8 cellular contexts compared by ENCODE assay signal in genomic region chr17:47895856-47896671, GRCh38. TPM values are rescaled to one million over a fixed set of nuclear protein-coding genes. Genes with fewer than 3 reads are reported as not detected.
A peak's percentile ranks its signal among the peaks of the same experiment; 100 is the strongest.
DNase-seq lines count a peak whose midpoint lies in the region; ATAC-seq, FAIRE-seq and TF ChIP-seq lines count a peak whose summit lies in the region.

SP2 (plus strand) TSS chr17:47896236; CDS start chr17:47896287, 51 bp downstream.

- DNase-seq in BE2C (peak; percentile 99), GM19240 (ENCODE audit: insufficient read length, low spot score) (peak; percentile 98), NCI-H526 (lab: John Stamatoyannopoulos, UW) (peak; percentile 100), kidney tubule cell (ENCODE audit: low spot score) (peak; percentile 100)
- DNase-seq in activated CD4-positive, alpha-beta T cell treated with anti-CD3 and anti-CD28 coated beads for 48 hours: peak; percentile 99
- DNase-seq in stimulated activated CD4-positive, alpha-beta T cell treated with anti-CD3 and anti-CD28 coated beads, Interleukin-1b, Interleukin-23, amount 100 ng/mL, for 24 hours (ENCODE audit: low read depth in 4 of 4, low spot score in 1 of 4): peak; percentile 95 to 99 (median 98)

- no peak for TF ChIP-seq CTCF in BE2C (IDR thresholded peaks at IDR 0.05; ENCODE audit: low read depth, low read length)

- ATAC-seq in HG03460 (IDR thresholded peaks at IDR 0.05; ENCODE audit: unreplicated experiment): peak; percentile 90

- FAIRE-seq in colon (lab: Jason Lieb, UNC): peak; percentile 93

- no peaks in the 10 kb centered on the region for H3K9me3 ChIP-seq in BE2C

- peak within 1 kb of the TSS; percentile 95 for H3K4me3 ChIP-seq in BE2C (ENCODE audit: low read depth, low read length)

- H3K36me3 ChIP-seq in BE2C: no peaks in the 10 kb centered on the region

- H3K27me3 ChIP-seq in BE2C: peaks cover 4% of the 10 kb centered on the region; the same call in 1 of the 2 replicates

- no peaks in the 10 kb centered on the region for H3K4me1 ChIP-seq in BE2C

RNA-seq across cellular contexts. Expression of gene SP2, which starts in this region (rescaled TPM):
- 39.3 TPM for polyA plus RNA-seq in BE2C (2012; ENCODE audit: insufficient read depth, insufficient read length, low read depth)

Comparison
In these comparisons a context has a peak if more than half of its experiments do, and no peak if none do; other contexts are left out.
1. Peak in every context shown above with its lines: DNase-seq, ATAC-seq and H3K4me3 ChIP-seq.